ENCODE assay signal across 23 cellular contexts in genomic region chr1:206719169-206719839, GRCh38. TPM values are rescaled to one million over a fixed set of nuclear protein-coding genes. Genes with fewer than 3 reads are reported as not detected.
A peak's percentile ranks its signal among the peaks of the same experiment; 100 is the strongest.
DNase-seq lines count a peak whose midpoint lies in the region; ATAC-seq and TF ChIP-seq lines count a peak whose summit lies in the region.
"Had no signal": no experiment of that assay in that cellular context is flagged by ENCODE, and none has a peak within 500 bp of the region (broad histone marks: within the 10 kb centered on the region; RNA-seq: fewer than 3 reads in every experiment).

No MANE protein-coding gene starts in this region.

- H3K4me3 ChIP-seq in RWPE2 (ENCODE audit: severe bottlenecking), result no peak overlapping the region
- no peak overlapping the region for H3K4me3 ChIP-seq in gastrocnemius medialis
- H3K4me3 ChIP-seq in foreskin fibroblast (ENCODE audit: low read depth in 1 of 2, low read length in 2 of 2), result no peak overlapping the region
- H3K4me3 ChIP-seq: A549, Peyer's patch had no signal

- intact Hi-C loops in gastrocnemius medialis (cut with DNase I; ENCODE audit: low total_unique reads), result no loop called here

- peak overlapping the region in 1 of 2 donors; percentile 14 for H3K4me3 Mint-ChIP-seq in activated T-cell treated with anti-CD3 and anti-CD28 coated beads, Interleukin-2, amount 50 U/mL, for 72 hours
- no peak overlapping the region for H3K4me3 Mint-ChIP-seq in activated T-cell treated with anti-CD3 and anti-CD28 coated beads, Interleukin-2, amount 50 U/mL, for 4 hours
- H3K4me3 Mint-ChIP-seq: CD14-positive monocyte, nephron progenitor cell had no signal

- TF ChIP-seq POLR2A in GM19193 (IDR thresholded peaks at IDR 0.05; ENCODE audit: extremely low read depth, insufficient read depth, insufficient read length) (peak; percentile 28), gastrocnemius medialis (IDR thresholded peaks at IDR 0.05) (no peak)

- H3K36me3 Mint-ChIP-seq in activated T-cell treated with anti-CD3 and anti-CD28 coated beads, Interleukin-2, amount 50 U/mL, for 72 hours (ENCODE audit: insufficient read depth in 2 of 2), result no peaks in the 10 kb centered on the region
- H3K36me3 Mint-ChIP-seq in activated T-cell treated with anti-CD3 and anti-CD28 coated beads, Interleukin-2, amount 50 U/mL, for 4 hours (ENCODE audit: insufficient read depth), result peaks cover 2% of the 10 kb centered on the region

- no peak for DNase-seq in activated T-cell treated with anti-CD3 and anti-CD28 coated beads, Interleukin-2, amount 50 U/mL, for 72 hours
- DNase-seq in activated T-cell treated with anti-CD3 and anti-CD28 coated beads, Interleukin-2, amount 50 U/mL, for 4 hours, result no peak
- DNase-seq in RWPE2 (ENCODE audit: low spot score), result peak; percentile 9
- no peak for DNase-seq in gastrocnemius medialis
- DNase-seq in NCI-H69 (lab: John Stamatoyannopoulos, UW), result no peak
- no peak for DNase-seq in NCI-H2227 treated with DMSO at 0.1 percent for 48 hours (lab: John Stamatoyannopoulos, UW)
- DNase-seq in foreskin fibroblast, result no peak
- DNase-seq: activated CD4-positive, alpha-beta T cell treated with anti-CD3 and anti-CD28 coated beads, Interleukin-2, amount 50 U/mL, for 4 hours; H7; mesenchymal stem cell; NCI-H1105; NCI-H748 treated with DMSO at 0.1 percent for 48 hours; nephron progenitor cell; stimulated activated naive CD4-positive, alpha-beta T cell treated with Interleukin-2 at 50 U/mL for 16 hours had no signal

- H3K27me3 ChIP-seq in RWPE2 (ENCODE audit: insufficient read depth, poor library complexity, severe bottlenecking), result no peaks in the 10 kb centered on the region
- no peaks in the 10 kb centered on the region for H3K27me3 ChIP-seq in gastrocnemius medialis
- H3K27me3 ChIP-seq: Peyer's patch had no signal

- H3K27ac ChIP-seq in RWPE2 (ENCODE audit: poor library complexity, severe bottlenecking) (no peak overlapping the region), gastrocnemius medialis (peak overlapping the region; percentile 81 to 95 (median 90))

- H3K36me3 ChIP-seq in RWPE2 (ENCODE audit: low read depth) (no peaks in the 10 kb centered on the region), gastrocnemius medialis (no peaks in the 10 kb centered on the region)
- H3K36me3 ChIP-seq: Peyer's patch had no signal

- no peak for ATAC-seq in activated T-cell treated with anti-CD3 and anti-CD28 coated beads, Interleukin-2, amount 50 U/mL, for 72 hours (replicated peaks in 1 of 2)
- no peak for ATAC-seq in activated T-cell treated with anti-CD3 and anti-CD28 coated beads, Interleukin-2, amount 50 U/mL, for 4 hours
- ATAC-seq in RWPE2 (ENCODE audit: low read depth) (no peak), gastrocnemius medialis (no peak)
- ATAC-seq: A549, esophagus mucosa had no signal

- no peaks in the 10 kb centered on the region for H3K9me3 Mint-ChIP-seq in activated T-cell treated with anti-CD3 and anti-CD28 coated beads, Interleukin-2, amount 50 U/mL, for 72 hours
- H3K9me3 Mint-ChIP-seq in activated T-cell treated with anti-CD3 and anti-CD28 coated beads, Interleukin-2, amount 50 U/mL, for 4 hours, result no peaks in the 10 kb centered on the region
- H3K9me3 Mint-ChIP-seq: CD14-positive monocyte, nephron progenitor cell had no signal

- H3K4me1 Mint-ChIP-seq in activated T-cell treated with anti-CD3 and anti-CD28 coated beads, Interleukin-2, amount 50 U/mL, for 72 hours (ENCODE audit: low read depth), result peaks cover 69% of the 10 kb centered on the region
- peaks cover 75% of the 10 kb centered on the region for H3K4me1 Mint-ChIP-seq in activated T-cell treated with anti-CD3 and anti-CD28 coated beads, Interleukin-2, amount 50 U/mL, for 4 hours (ENCODE audit: low read depth)

- TF ChIP-seq CTCF in RWPE2 (IDR thresholded peaks at IDR 0.05; ENCODE audit: poor library complexity, severe bottlenecking) (no peak), gastrocnemius medialis (IDR thresholded peaks at IDR 0.05 in 4 of 5, conservative IDR thresholded peaks at IDR 0.05 in 1 of 5) (no peak), foreskin fibroblast (IDR thresholded peaks at IDR 0.05; ENCODE audit: low read depth, low read length) (no peak)

- peak overlapping the region; percentile 82 for H3K27ac Mint-ChIP-seq in activated T-cell treated with anti-CD3 and anti-CD28 coated beads, Interleukin-2, amount 50 U/mL, for 72 hours
- H3K27ac Mint-ChIP-seq: nephron progenitor cell had no signal

- H3K4me1 ChIP-seq in RWPE2 (ENCODE audit: insufficient read depth, poor library complexity, severe bottlenecking) (peaks cover 24% of the 10 kb centered on the region), gastrocnemius medialis (peaks cover 90% of the 10 kb centered on the region in 2 donors)

- in situ Hi-C loops in gastrocnemius medialis (cut with MboI; ENCODE audit: low sequenced_read_pairs in 4 of 4), result loop anchor here in 2 of 4 donors (25.0 kb wide), 2 partner anchors 593 to 618 kb away; partner anchors contain the start of gene CD55 (in 1 of the 2)

- H3K9me3 ChIP-seq in RWPE2 (ENCODE audit: severe bottlenecking), result no peaks in the 10 kb centered on the region
- no peaks in the 10 kb centered on the region for H3K9me3 ChIP-seq in gastrocnemius medialis
- H3K9me3 ChIP-seq: A549, Peyer's patch had no signal

- H3K27me3 Mint-ChIP-seq in activated T-cell treated with anti-CD3 and anti-CD28 coated beads, Interleukin-2, amount 50 U/mL, for 72 hours (ENCODE audit: low read depth), result no peaks in the 10 kb centered on the region
- H3K27me3 Mint-ChIP-seq in activated T-cell treated with anti-CD3 and anti-CD28 coated beads, Interleukin-2, amount 50 U/mL, for 4 hours (ENCODE audit: low read depth), result no peaks in the 10 kb centered on the region

RNA-seq across cellular contexts. Expression of gene MAPKAPK2, which starts 34.6 kb away (rescaled TPM):
- 100 to 1,000 TPM; 101 to 102 TPM for total RNA-seq in activated T-cell treated with anti-CD3 and anti-CD28 coated beads, Interleukin-2, amount 50 U/mL, for 72 hours
- total RNA-seq in activated T-cell treated with anti-CD3 and anti-CD28 coated beads, Interleukin-2, amount 50 U/mL, for 4 hours, result 100 to 1,000 TPM in 2 of 3 donors, 10 to 100 TPM in 1; 98.2 to 136 (median 135) TPM
- total RNA-seq in gastrocnemius medialis, result 100 to 1,000 TPM; 115 to 207 (median 140) TPM

RNA-seq across cellular contexts. Expression of gene IL19, which starts 51.3 kb away (rescaled TPM):
- not detected for total RNA-seq in activated T-cell treated with anti-CD3 and anti-CD28 coated beads, Interleukin-2, amount 50 U/mL, for 72 hours
- total RNA-seq in activated T-cell treated with anti-CD3 and anti-CD28 coated beads, Interleukin-2, amount 50 U/mL, for 4 hours, result under 1 TPM in 1 of 3 donors, not detected in 2; 0.19 TPM
- not detected for total RNA-seq in gastrocnemius medialis
- total RNA-seq: bronchial epithelial cell, Daoy, H7, Peyer's patch, renal cortical epithelial cell, urinary bladder had no signal

RNA-seq across cellular contexts. Expression of gene IL10, which starts 53.0 kb away (rescaled TPM):
- 1 to 10 TPM in 1 of 2 donors, under 1 TPM in 1; 0.77 to 2.3 TPM for total RNA-seq in activated T-cell treated with anti-CD3 and anti-CD28 coated beads, Interleukin-2, amount 50 U/mL, for 72 hours
- 100 to 1,000 TPM in 1 of 3 donors, 10 to 100 TPM in 2; 38.4 to 111 (median 54.1) TPM for total RNA-seq in activated T-cell treated with anti-CD3 and anti-CD28 coated beads, Interleukin-2, amount 50 U/mL, for 4 hours
- total RNA-seq in gastrocnemius medialis, result under 1 TPM; 0.26 to 0.61 (median 0.34) TPM
- total RNA-seq: bronchial epithelial cell, Daoy, H7, renal cortical epithelial cell had no signal

Comparison
In these comparisons a context has a peak if more than half of its experiments do, and no peak if none do; other contexts are left out.
1. RNA of gene IL10, which starts 53.0 kb away (total RNA-seq): 38.4 to 111 TPM in activated T-cell treated with anti-CD3 and anti-CD28 coated beads, Interleukin-2, amount 50 U/mL, for 4 hours; 0.77 to 2.3 TPM in activated T-cell treated with anti-CD3 and anti-CD28 coated beads, Interleukin-2, amount 50 U/mL, for 72 hours and 0.26 to 0.61 TPM in gastrocnemius medialis; every median in the first group is over 10 times any median in the second.